In the genomic region with DNA sequence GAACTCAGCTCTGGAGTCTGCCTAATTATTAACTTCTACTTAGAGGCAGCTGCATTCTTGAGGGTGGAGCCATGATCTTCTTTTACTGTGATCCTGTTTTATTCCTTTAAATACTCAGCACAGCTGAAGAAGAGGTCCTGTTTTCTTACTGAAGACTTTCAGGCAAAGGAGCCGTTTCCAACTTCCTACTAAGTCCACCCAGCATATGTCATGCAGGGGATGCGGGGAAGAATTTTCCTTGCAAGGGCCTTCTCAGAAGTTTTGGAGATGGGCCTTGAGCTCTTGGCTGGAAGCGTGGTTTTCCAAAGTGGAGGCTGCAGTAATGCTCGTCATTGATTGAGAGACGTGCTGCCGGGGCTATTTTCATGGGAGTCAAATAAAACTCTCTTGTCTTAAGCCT, we compare ENCODE assay signal across 10 cellular contexts. TPM values are rescaled to one million over a fixed set of nuclear protein-coding genes. Genes with fewer than 3 reads are reported as not detected.
DNase-seq lines count a peak whose midpoint lies in the region; ATAC-seq and TF ChIP-seq lines count a peak whose summit lies in the region.
"Had no signal": no experiment of that assay in that cellular context is flagged by ENCODE, and none has a peak within 500 bp of the region (broad histone marks: within the 10 kb centered on the region; RNA-seq: fewer than 3 reads in every experiment).

No MANE protein-coding gene starts in this region.

- POLR2A ChIA-PET in MCF 10A (lab: Yijun Ruan, JAX) = interaction anchor here (0.8 to 3.0 kb wide), 17 partner anchors 10 to 233 kb away, joined by 3 to 27 read pairs (median 4); partner anchors contain the start of gene BBS12
- POLR2A ChIA-PET in naive thymus-derived CD4-positive, alpha-beta T cell (lab: Charles Lee) = no interaction called here

- no TSS peak for BruUV-seq in MCF 10A (replicated peaks; lab: Mats Ljungman, UMichigan)

- H3K27ac ChIP-seq in hepatocyte = no peak overlapping the region
- H3K27ac ChIP-seq in rectal smooth muscle tissue (ENCODE audit: low read depth, low read length) = peak overlapping the region; percentile 80
- H3K27ac ChIP-seq in naive thymus-derived CD4-positive, alpha-beta T cell (ENCODE audit: low read depth, low read length) = no peak overlapping the region

- no peaks in the 10 kb centered on the region for H4K20me1 ChIP-seq in hepatocyte (ENCODE audit: insufficient read depth, poor library complexity, severe bottlenecking)

- ATAC-seq in GM21423 (IDR thresholded peaks at IDR 0.05; ENCODE audit: unreplicated experiment) = no peak
- ATAC-seq in naive thymus-derived CD4-positive, alpha-beta T cell = no peak

- no peaks in the 10 kb centered on the region for H3K9me2 ChIP-seq in hepatocyte (replicated peaks; ENCODE audit: insufficient read depth)

- 53% methylated on average over 6 of the region's 6 CpGs for WGBS in hepatocyte (ENCODE audit: low lambda C conversion rate, missing lambda C conversion rate)

- no peaks in the 10 kb centered on the region for H3K27me3 Mint-ChIP-seq in MCF 10A (ENCODE audit: insufficient read depth, unreplicated experiment)
- peaks cover 3 to 31% (median 11%) of the 10 kb centered on the region in 5 donors for H3K27me3 Mint-ChIP-seq in naive thymus-derived CD4-positive, alpha-beta T cell

- DNase-seq in AG20443 (ENCODE audit: low spot score) (peak; percentile 26), MCF 10A (ENCODE audit: unreplicated experiment) (no peak), hepatocyte (ENCODE audit: low spot score) (no peak), activated gamma-delta T cell treated with Interleukin-2 at 50 U/mL for 16 hours (no peak)
- DNase-seq in naive thymus-derived CD4-positive, alpha-beta T cell = no peak
- no peak for DNase-seq in effector CD4-positive, alpha-beta T cell
- DNase-seq: activated effector memory CD4-positive, alpha-beta T cell treated with Interleukin-2 at 50 U/mL for 16 hours; NCI-H1092 had no signal

- H2AFZ ChIP-seq in hepatocyte = no peak overlapping the region

- H3K4me3 ChIP-seq in hepatocyte (no peak overlapping the region), rectal smooth muscle tissue (ENCODE audit: low read length) (peak overlapping the region; percentile 16)
- no peak overlapping the region for H3K4me3 ChIP-seq in naive thymus-derived CD4-positive, alpha-beta T cell (ENCODE audit: low read length)

- no peaks in the 10 kb centered on the region for H3K9me3 Mint-ChIP-seq in MCF 10A (ENCODE audit: unreplicated experiment)
- no peaks in the 10 kb centered on the region for H3K9me3 Mint-ChIP-seq in naive thymus-derived CD4-positive, alpha-beta T cell

- no peak for TF ChIP-seq CTCF in MCF 10A (IDR thresholded peaks at IDR 0.05; ENCODE audit: unreplicated experiment)
- TF ChIP-seq CTCF in hepatocyte (IDR thresholded peaks at IDR 0.05; ENCODE audit: poor library complexity) = no peak

- H3K4me3 Mint-ChIP-seq in MCF 10A (ENCODE audit: unreplicated experiment) = peak overlapping the region; percentile 67
- no peak overlapping the region for H3K4me3 Mint-ChIP-seq in naive thymus-derived CD4-positive, alpha-beta T cell

- no peaks in the 10 kb centered on the region for H3K36me3 Mint-ChIP-seq in MCF 10A (ENCODE audit: insufficient read depth, unreplicated experiment)
- H3K36me3 Mint-ChIP-seq in naive thymus-derived CD4-positive, alpha-beta T cell = no peaks in the 10 kb centered on the region

- H3K27me3 ChIP-seq in hepatocyte (no peaks in the 10 kb centered on the region), rectal smooth muscle tissue (ENCODE audit: control insufficient read depth, insufficient read depth, low read length) (no peaks in the 10 kb centered on the region)
- no peaks in the 10 kb centered on the region for H3K27me3 ChIP-seq in naive thymus-derived CD4-positive, alpha-beta T cell (ENCODE audit: control insufficient read depth in 2 of 2, insufficient read depth in 2 of 2, low read length in 2 of 2)

- peaks cover 22% of the 10 kb centered on the region for H3K4me1 Mint-ChIP-seq in MCF 10A (ENCODE audit: insufficient read depth, unreplicated experiment)
- peaks cover 0 to 2% (median 0%) of the 10 kb centered on the region in 7 donors for H3K4me1 Mint-ChIP-seq in naive thymus-derived CD4-positive, alpha-beta T cell

- peak overlapping the region; percentile 98 for H3K27ac Mint-ChIP-seq in MCF 10A (ENCODE audit: low read depth, unreplicated experiment)
- no peak overlapping the region for H3K27ac Mint-ChIP-seq in naive thymus-derived CD4-positive, alpha-beta T cell

- no peaks in the 10 kb centered on the region for H3K9me3 ChIP-seq in hepatocyte (ENCODE audit: low read depth)
- H3K9me3 ChIP-seq in naive thymus-derived CD4-positive, alpha-beta T cell (ENCODE audit: control insufficient read depth in 2 of 3, low read length in 3 of 3) = no peaks in the 10 kb centered on the region

- H3K79me2 ChIP-seq in hepatocyte = no peaks in the 10 kb centered on the region

- H3K4me1 ChIP-seq in hepatocyte (ENCODE audit: insufficient read depth) = peaks cover 6% of the 10 kb centered on the region
- peaks cover 24% of the 10 kb centered on the region for H3K4me1 ChIP-seq in rectal smooth muscle tissue (ENCODE audit: control insufficient read depth, insufficient read depth, low read length)
- H3K4me1 ChIP-seq in naive thymus-derived CD4-positive, alpha-beta T cell (ENCODE audit: control insufficient read depth in 2 of 2, insufficient read depth in 2 of 2, low read length in 2 of 2) = no peaks in the 10 kb centered on the region

- H3K4me2 ChIP-seq in hepatocyte = peak overlapping the region; percentile 64

- H3K9ac ChIP-seq in rectal smooth muscle tissue (ENCODE audit: low read length) = no peak overlapping the region

- H3K36me3 ChIP-seq in hepatocyte (replicated peaks; ENCODE audit: insufficient read depth, low read depth) (no peaks in the 10 kb centered on the region), rectal smooth muscle tissue (ENCODE audit: control insufficient read depth, insufficient read depth, low read length) (no peaks in the 10 kb centered on the region)
- no peaks in the 10 kb centered on the region for H3K36me3 ChIP-seq in naive thymus-derived CD4-positive, alpha-beta T cell (ENCODE audit: control insufficient read depth in 2 of 3, insufficient read depth in 3 of 3, low read length in 3 of 3)

- intact Hi-C loops in MCF 10A (cut with micrococcal nuclease) = no loop called here
- intact Hi-C loops in naive thymus-derived CD4-positive, alpha-beta T cell (cut with micrococcal nuclease) = no loop called here

- CTCF ChIA-PET in MCF 10A (lab: Yijun Ruan, JAX) = interaction anchor here (0.7 to 2.0 kb wide), 5 partner anchors 20 to 96 kb away, joined by 3 to 10 read pairs (median 3); no protein-coding TSS in a partner anchor
- CTCF ChIA-PET in naive thymus-derived CD4-positive, alpha-beta T cell (lab: Charles Lee) = no interaction called here

RNA-seq across cellular contexts. Expression of gene FGF2, which starts 27.8 kb away (rescaled TPM):
- 132 and 134 TPM in 2 replicates for total RNA-seq in MCF 10A (2022)
- 9.7 and 11.3 TPM in 2 replicates for total RNA-seq in hepatocyte
- polyA plus RNA-seq in hepatocyte = 3.9 and 4.5 TPM in 2 replicates
- under 1 TPM in 1 of 5 experiments, not detected in 4; 0.51 TPM for total RNA-seq in naive thymus-derived CD4-positive, alpha-beta T cell
- not detected for polyA plus RNA-seq in naive thymus-derived CD4-positive, alpha-beta T cell

Comparison
In these comparisons a context has a peak if more than half of its experiments do, and no peak if none do; other contexts are left out.
1. RNA of gene FGF2, which starts 27.8 kb away (total RNA-seq): 132 to 134 TPM in MCF 10A; 9.7 to 11.3 TPM in hepatocyte and 0.51 TPM in naive thymus-derived CD4-positive, alpha-beta T cell; every median in the first group is over 10 times any median in the second.